In genomic region chr7:17097668-17098297, GRCh38 we compare ENCODE assay signal across 2 cellular contexts.
TF ChIP-seq lines count a peak whose summit lies in the region.

No MANE protein-coding gene starts in this region.

TF ChIP-seq in liver, 16 proteins besides CTCF, POLR2A, EP300 and RAD21 (continued from another document):
- no peak for TF ChIP-seq ZBTB33 (IDR thresholded peaks at IDR 0.05)
- no peak for TF ChIP-seq HNF4A (conservative IDR thresholded peaks at IDR 0.05)
- TF ChIP-seq, protein P1, sequence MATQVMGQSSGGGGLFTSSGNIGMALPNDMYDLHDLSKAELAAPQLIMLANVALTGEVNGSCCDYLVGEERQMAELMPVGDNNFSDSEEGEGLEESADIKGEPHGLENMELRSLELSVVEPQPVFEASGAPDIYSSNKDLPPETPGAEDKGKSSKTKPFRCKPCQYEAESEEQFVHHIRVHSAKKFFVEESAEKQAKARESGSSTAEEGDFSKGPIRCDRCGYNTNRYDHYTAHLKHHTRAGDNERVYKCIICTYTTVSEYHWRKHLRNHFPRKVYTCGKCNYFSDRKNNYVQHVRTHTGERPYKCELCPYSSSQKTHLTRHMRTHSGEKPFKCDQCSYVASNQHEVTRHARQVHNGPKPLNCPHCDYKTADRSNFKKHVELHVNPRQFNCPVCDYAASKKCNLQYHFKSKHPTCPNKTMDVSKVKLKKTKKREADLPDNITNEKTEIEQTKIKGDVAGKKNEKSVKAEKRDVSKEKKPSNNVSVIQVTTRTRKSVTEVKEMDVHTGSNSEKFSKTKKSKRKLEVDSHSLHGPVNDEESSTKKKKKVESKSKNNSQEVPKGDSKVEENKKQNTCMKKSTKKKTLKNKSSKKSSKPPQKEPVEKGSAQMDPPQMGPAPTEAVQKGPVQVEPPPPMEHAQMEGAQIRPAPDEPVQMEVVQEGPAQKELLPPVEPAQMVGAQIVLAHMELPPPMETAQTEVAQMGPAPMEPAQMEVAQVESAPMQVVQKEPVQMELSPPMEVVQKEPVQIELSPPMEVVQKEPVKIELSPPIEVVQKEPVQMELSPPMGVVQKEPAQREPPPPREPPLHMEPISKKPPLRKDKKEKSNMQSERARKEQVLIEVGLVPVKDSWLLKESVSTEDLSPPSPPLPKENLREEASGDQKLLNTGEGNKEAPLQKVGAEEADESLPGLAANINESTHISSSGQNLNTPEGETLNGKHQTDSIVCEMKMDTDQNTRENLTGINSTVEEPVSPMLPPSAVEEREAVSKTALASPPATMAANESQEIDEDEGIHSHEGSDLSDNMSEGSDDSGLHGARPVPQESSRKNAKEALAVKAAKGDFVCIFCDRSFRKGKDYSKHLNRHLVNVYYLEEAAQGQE (IDR thresholded peaks at IDR 0.05): no peak
- TF ChIP-seq EGR1 (IDR thresholded peaks at IDR 0.05; ENCODE audit: low read depth in 2 of 2): no peak
- TF ChIP-seq ATF3 (IDR thresholded peaks at IDR 0.05): no peak
- TF ChIP-seq RXRA (IDR thresholded peaks at IDR 0.05): no peak
- TF ChIP-seq SP1 (IDR thresholded peaks at IDR 0.05): no peak
- no peak for TF ChIP-seq TAF1 (conservative IDR thresholded peaks at IDR 0.05)
- no peak for TF ChIP-seq HNF4G (IDR thresholded peaks at IDR 0.05)

TF ChIP-seq in HepG2, 621 proteins besides CTCF, POLR2A, EP300 and RAD21:
- TF ChIP-seq, protein P2, sequence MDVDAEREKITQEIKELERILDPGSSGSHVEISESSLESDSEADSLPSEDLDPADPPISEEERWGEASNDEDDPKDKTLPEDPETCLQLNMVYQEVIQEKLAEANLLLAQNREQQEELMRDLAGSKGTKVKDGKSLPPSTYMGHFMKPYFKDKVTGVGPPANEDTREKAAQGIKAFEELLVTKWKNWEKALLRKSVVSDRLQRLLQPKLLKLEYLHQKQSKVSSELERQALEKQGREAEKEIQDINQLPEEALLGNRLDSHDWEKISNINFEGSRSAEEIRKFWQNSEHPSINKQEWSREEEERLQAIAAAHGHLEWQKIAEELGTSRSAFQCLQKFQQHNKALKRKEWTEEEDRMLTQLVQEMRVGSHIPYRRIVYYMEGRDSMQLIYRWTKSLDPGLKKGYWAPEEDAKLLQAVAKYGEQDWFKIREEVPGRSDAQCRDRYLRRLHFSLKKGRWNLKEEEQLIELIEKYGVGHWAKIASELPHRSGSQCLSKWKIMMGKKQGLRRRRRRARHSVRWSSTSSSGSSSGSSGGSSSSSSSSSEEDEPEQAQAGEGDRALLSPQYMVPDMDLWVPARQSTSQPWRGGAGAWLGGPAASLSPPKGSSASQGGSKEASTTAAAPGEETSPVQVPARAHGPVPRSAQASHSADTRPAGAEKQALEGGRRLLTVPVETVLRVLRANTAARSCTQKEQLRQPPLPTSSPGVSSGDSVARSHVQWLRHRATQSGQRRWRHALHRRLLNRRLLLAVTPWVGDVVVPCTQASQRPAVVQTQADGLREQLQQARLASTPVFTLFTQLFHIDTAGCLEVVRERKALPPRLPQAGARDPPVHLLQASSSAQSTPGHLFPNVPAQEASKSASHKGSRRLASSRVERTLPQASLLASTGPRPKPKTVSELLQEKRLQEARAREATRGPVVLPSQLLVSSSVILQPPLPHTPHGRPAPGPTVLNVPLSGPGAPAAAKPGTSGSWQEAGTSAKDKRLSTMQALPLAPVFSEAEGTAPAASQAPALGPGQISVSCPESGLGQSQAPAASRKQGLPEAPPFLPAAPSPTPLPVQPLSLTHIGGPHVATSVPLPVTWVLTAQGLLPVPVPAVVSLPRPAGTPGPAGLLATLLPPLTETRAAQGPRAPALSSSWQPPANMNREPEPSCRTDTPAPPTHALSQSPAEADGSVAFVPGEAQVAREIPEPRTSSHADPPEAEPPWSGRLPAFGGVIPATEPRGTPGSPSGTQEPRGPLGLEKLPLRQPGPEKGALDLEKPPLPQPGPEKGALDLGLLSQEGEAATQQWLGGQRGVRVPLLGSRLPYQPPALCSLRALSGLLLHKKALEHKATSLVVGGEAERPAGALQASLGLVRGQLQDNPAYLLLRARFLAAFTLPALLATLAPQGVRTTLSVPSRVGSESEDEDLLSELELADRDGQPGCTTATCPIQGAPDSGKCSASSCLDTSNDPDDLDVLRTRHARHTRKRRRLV (CRISPR knock-in tag; IDR thresholded peaks at IDR 0.05): no peak
- TF ChIP-seq GABPB1 (CRISPR knock-in tag; IDR thresholded peaks at IDR 0.05): no peak
- TF ChIP-seq REL (CRISPR knock-in tag; conservative IDR thresholded peaks at IDR 0.05): no peak
- no peak for TF ChIP-seq ZNF281 (CRISPR knock-in tag; IDR thresholded peaks at IDR 0.05; ENCODE audit: borderline replicate concordance)
- no peak for TF ChIP-seq ZSCAN31 (CRISPR knock-in tag; IDR thresholded peaks at IDR 0.05; ENCODE audit: low read depth)
- TF ChIP-seq MED8 (CRISPR knock-in tag; IDR thresholded peaks at IDR 0.05; ENCODE audit: insufficient replicate concordance): no peak
